Comparison of ENCODE assay signal across 22 cellular contexts in genomic region chr5:164306662-164307061, GRCh38.
DNase-seq lines count a peak whose midpoint lies in the region; ATAC-seq, FAIRE-seq and TF ChIP-seq lines count a peak whose summit lies in the region.
"Had no signal": no experiment of that assay in that cellular context is flagged by ENCODE, and none has a peak within 500 bp of the region (broad histone marks: within the 10 kb centered on the region; RNA-seq: fewer than 3 reads in every experiment).

No MANE protein-coding gene starts in this region.

- TF ChIP-seq CTCF in IMR-90 (conservative IDR thresholded peaks at IDR 0.05; ENCODE audit: low read depth, low read length): no peak
- no peak for TF ChIP-seq CTCF in astrocyte (IDR thresholded peaks at IDR 0.05; ENCODE audit: insufficient read depth, low read depth, low read length)
- TF ChIP-seq CTCF in fibroblast of pulmonary artery (IDR thresholded peaks at IDR 0.05; ENCODE audit: low read length, missing control alignments): no peak
- TF ChIP-seq CTCF in heart right ventricle (IDR thresholded peaks at IDR 0.05): no peak

- no peak overlapping the region for H3K14ac ChIP-seq in IMR-90 (replicated peaks; ENCODE audit: low read depth, low read length)
- H3K14ac ChIP-seq in trophoblast cell (ENCODE audit: low read length): no peak overlapping the region

- H2AFZ ChIP-seq in IMR-90 (replicated peaks; ENCODE audit: low read length, poor library complexity) (no peak overlapping the region), astrocyte (ENCODE audit: low read depth, low read length) (no peak overlapping the region), trophoblast cell (ENCODE audit: insufficient read depth, low read length, poor library complexity) (no peak overlapping the region)

- H3K4me1 Mint-ChIP-seq in astrocyte (ENCODE audit: low read depth, unreplicated experiment): peaks cover 3% of the 10 kb centered on the region
- H3K4me1 Mint-ChIP-seq: CD14-positive monocyte had no signal

- H3K4ac ChIP-seq in IMR-90 (ENCODE audit: low read depth, low read length) (no peak overlapping the region), trophoblast cell (ENCODE audit: low read depth, low read length) (no peak overlapping the region)

- H4K8ac ChIP-seq in IMR-90 (ENCODE audit: low read depth in 2 of 2, low read length in 2 of 2) (no peak overlapping the region), trophoblast cell (ENCODE audit: low read depth, low read length) (no peak overlapping the region)

- H2BK5ac ChIP-seq in IMR-90 (ENCODE audit: low read depth, low read length, poor library complexity, severe bottlenecking) (no peak overlapping the region), trophoblast cell (ENCODE audit: low read depth, low read length, poor library complexity) (no peak overlapping the region)

- no peak overlapping the region for H4K5ac ChIP-seq in IMR-90 (ENCODE audit: low read depth, low read length)

- H2AK9ac ChIP-seq in IMR-90 (replicated peaks; ENCODE audit: low read depth, low read length, poor library complexity): no peak overlapping the region

- no peaks in the 10 kb centered on the region for H3K36me3 Mint-ChIP-seq in astrocyte (ENCODE audit: low read depth, unreplicated experiment)
- no peaks in the 10 kb centered on the region for H3K36me3 Mint-ChIP-seq in activated naive CD4-positive, alpha-beta T cell treated with anti-CD3 and anti-CD28 coated beads, Interleukin-2, amount 50 U/mL, for 72 hours
- H3K36me3 Mint-ChIP-seq: CD14-positive monocyte had no signal

- H3K23ac ChIP-seq in IMR-90 (ENCODE audit: low read depth, low read length) (no peak overlapping the region), trophoblast cell (ENCODE audit: low read length) (no peak overlapping the region)

- H3K36me3 ChIP-seq in IMR-90 (ENCODE audit: control insufficient read depth, insufficient read depth, low read length) (no peaks in the 10 kb centered on the region), astrocyte (ENCODE audit: insufficient read depth, low read length) (no peaks in the 10 kb centered on the region), trophoblast cell (ENCODE audit: control insufficient read depth in 1 of 2, insufficient read depth in 2 of 2, low read length in 2 of 2) (no peaks in the 10 kb centered on the region), heart right ventricle (no peaks in the 10 kb centered on the region)

- H3K79me1 ChIP-seq in IMR-90 (ENCODE audit: low read depth in 1 of 2, low read length in 2 of 2) (no peaks in the 10 kb centered on the region), trophoblast cell (ENCODE audit: low read length) (no peaks in the 10 kb centered on the region)

- H3K27me3 Mint-ChIP-seq in astrocyte (ENCODE audit: low read depth, unreplicated experiment): no peaks in the 10 kb centered on the region

- no peak overlapping the region for H2AK5ac ChIP-seq in IMR-90 (ENCODE audit: low read depth, low read length)
- no peak overlapping the region for H2AK5ac ChIP-seq in trophoblast cell (ENCODE audit: low read length)

- H4K20me1 ChIP-seq in IMR-90 (ENCODE audit: insufficient read depth, low read length) (no peaks in the 10 kb centered on the region), astrocyte (ENCODE audit: insufficient read depth, low read length) (no peaks in the 10 kb centered on the region)

- H2BK15ac ChIP-seq in IMR-90 (ENCODE audit: low read depth, low read length): no peak overlapping the region

- peak overlapping the region; percentile 28 for H3K27ac Mint-ChIP-seq in astrocyte (ENCODE audit: unreplicated experiment)
- H3K27ac Mint-ChIP-seq in activated naive CD4-positive, alpha-beta T cell treated with anti-CD3 and anti-CD28 coated beads, Interleukin-2, amount 50 U/mL, for 72 hours: no peak overlapping the region
- H3K27ac Mint-ChIP-seq: CD14-positive monocyte had no signal

- no peak overlapping the region for H3K4me2 ChIP-seq in IMR-90 (ENCODE audit: low read depth, low read length)
- H3K4me2 ChIP-seq in astrocyte (ENCODE audit: low read length): no peak overlapping the region
- H3K4me2 ChIP-seq in trophoblast cell (ENCODE audit: low read length): no peak overlapping the region

- dilution Hi-C loops in IMR-90 (cut with HindIII; ENCODE audit: low sequenced_read_pairs, unreplicated experiment): no loop called here

- no TSS peak for BruUV-seq in IMR-90 (replicated peaks; lab: Mats Ljungman, UMichigan)

- H3K4me1 ChIP-seq in IMR-90 (ENCODE audit: control insufficient read depth, insufficient read depth, low read length) (no peaks in the 10 kb centered on the region), astrocyte (ENCODE audit: insufficient read depth, low read length) (peaks cover 10% of the 10 kb centered on the region), trophoblast cell (ENCODE audit: control insufficient read depth in 1 of 2, insufficient read depth in 2 of 2, low read length in 2 of 2) (no peaks in the 10 kb centered on the region), heart right ventricle (no peaks in the 10 kb centered on the region)

- CTCF ChIA-PET in IMR-90 (lab: Yijun Ruan, JAX): no interaction called here

- H3K9me3 Mint-ChIP-seq in astrocyte (ENCODE audit: unreplicated experiment): no peaks in the 10 kb centered on the region
- H3K9me3 Mint-ChIP-seq in activated naive CD4-positive, alpha-beta T cell treated with anti-CD3 and anti-CD28 coated beads, Interleukin-2, amount 50 U/mL, for 72 hours: peaks cover 6 to 12% of the 10 kb centered on the region in 2 donors

- in situ Hi-C loops in IMR-90 (cut with MboI; ENCODE audit: low sequenced_read_pairs): no loop called here

- no peak overlapping the region for H2BK12ac ChIP-seq in trophoblast cell (ENCODE audit: low read length)

- intact Hi-C loops in IMR-90 (cut with micrococcal nuclease): no loop called here
- intact Hi-C loops in heart right ventricle (cut with DNase I): loop anchor here in 1 of 10 donors (5.0 kb wide), 1 partner anchor 174 kb away; no protein-coding TSS in a partner anchor

- WGBS in IMR-90 (ENCODE audit: extremely low coverage in 2 of 2, insufficient read length in 1 of 2), 2 experiments: no CpG with 5 or more reads among the region's 3 CpGs
- no CpG with 5 or more reads among the region's 3 CpGs for WGBS in trophoblast cell (ENCODE audit: extremely low coverage, insufficient coverage, insufficient read length)
- 89 to 92% methylated on average over 3 of the region's 3 CpGs for WGBS in heart right ventricle, 2 donors

- H3K27me3 ChIP-seq in IMR-90 (ENCODE audit: control insufficient read depth, insufficient read depth, low read length) (no peaks in the 10 kb centered on the region), astrocyte (ENCODE audit: insufficient read depth, low read length) (no peaks in the 10 kb centered on the region), trophoblast cell (ENCODE audit: insufficient read depth, low read length) (no peaks in the 10 kb centered on the region), heart right ventricle (no peaks in the 10 kb centered on the region)

- POLR2A ChIA-PET in IMR-90 (lab: Charles Lee; ENCODE audit: unreplicated experiment): no interaction called here

- H3K4me3 Mint-ChIP-seq in astrocyte (ENCODE audit: unreplicated experiment): no peak overlapping the region
- H3K4me3 Mint-ChIP-seq: CD14-positive monocyte had no signal

- H3K18ac ChIP-seq in IMR-90 (ENCODE audit: low read depth, low read length) (no peak overlapping the region; the same call in 1 of the 2 replicates), trophoblast cell (ENCODE audit: low read length) (no peak overlapping the region)

- no peaks in the 10 kb centered on the region for H3K9me1 ChIP-seq in IMR-90 (ENCODE audit: insufficient read depth, low read length)

- H3K79me2 ChIP-seq in astrocyte (ENCODE audit: insufficient read depth, low read length): no peaks in the 10 kb centered on the region
- H3K79me2 ChIP-seq in trophoblast cell (ENCODE audit: control insufficient read depth, insufficient read depth, low read length, poor library complexity): no peaks in the 10 kb centered on the region

- TF ChIP-seq POLR2A in IMR-90 (IDR thresholded peaks at IDR 0.05; ENCODE audit: low read depth, low read length): no peak

- H2BK120ac ChIP-seq in IMR-90 (ENCODE audit: low read depth, low read length) (no peak overlapping the region; the same call in 1 of the 2 replicates), trophoblast cell (ENCODE audit: insufficient read depth, low read length, poor library complexity) (no peak overlapping the region)

- H3K27ac ChIP-seq in IMR-90 (ENCODE audit: insufficient read depth, low read length) (no peak overlapping the region), astrocyte (ENCODE audit: low read depth, low read length) (no peak overlapping the region), trophoblast cell (ENCODE audit: low read depth, low read length) (no peak overlapping the region), heart right ventricle (no peak overlapping the region)

- H3K4me3 ChIP-seq in IMR-90 (ENCODE audit: insufficient read depth, low read depth, low read length): no peak overlapping the region
- no peak overlapping the region for H3K4me3 ChIP-seq in astrocyte (ENCODE audit: insufficient read depth, low read depth, low read length)
- H3K4me3 ChIP-seq in fibroblast of pulmonary artery (replicated peaks; ENCODE audit: low read depth, low read length): no peak overlapping the region
- no peak overlapping the region for H3K4me3 ChIP-seq in trophoblast cell (ENCODE audit: low read depth, low read length)
- no peak overlapping the region for H3K4me3 ChIP-seq in heart right ventricle

- no peak for FAIRE-seq in astrocyte (lab: Jason Lieb, UNC)
- FAIRE-seq: G401.6, RCC 7860 had no signal

- no peak overlapping the region for H4K91ac ChIP-seq in IMR-90 (ENCODE audit: insufficient read depth, low read depth, low read length)
- no peak overlapping the region for H4K91ac ChIP-seq in trophoblast cell (ENCODE audit: low read depth, low read length)

- DNase-seq in IMR-90: peak; percentile 60
- DNase-seq in astrocyte (ENCODE audit: low read depth): peak; percentile 81
- peak; percentile 64 for DNase-seq in fibroblast of pulmonary artery (ENCODE audit: low read depth)
- peak; percentile 30 to 47 for DNase-seq in trophoblast cell
- DNase-seq in activated naive CD4-positive, alpha-beta T cell treated with anti-CD3 and anti-CD28 coated beads, Interleukin-2, amount 50 U/mL, for 72 hours (ENCODE audit: low spot score in 2 of 2): no peak
- DNase-seq in heart right ventricle: no peak
- DNase-seq in activated CD8-positive, alpha-beta memory T cell treated with anti-CD3 and anti-CD28 coated beads, Interleukin-2, amount 50 U/mL, for 48 hours: no peak
- DNase-seq in retina: no peak
- DNase-seq: DMS79 treated with DMSO at 0.1 percent for 48 hours; H7; Karpas-422; NCI-H1092 treated with DMSO at 0.1 percent for 48 hours; NCI-H146; NCI-H2029 treated with DMSO at 0.1 percent for 48 hours; NCI-H2171 treated with DMSO at 0.1 percent for 48 hours; NCI-H446 treated with DMSO at 0.1 percent for 48 hours; NCI-H69; NK-92 treated with Interleukin-12 subunit alpha and Interleukin-12 subunit beta, amount 100 ng/mL, for 24 hours; Right ventricle myocardium superior had no signal

- H3K56ac ChIP-seq in IMR-90 (ENCODE audit: extremely low read depth, insufficient read depth, low read length): no peak overlapping the region

- H3K9ac ChIP-seq in IMR-90 (ENCODE audit: low read depth, low read length) (no peak overlapping the region), astrocyte (ENCODE audit: low read length) (no peak overlapping the region), trophoblast cell (ENCODE audit: low read length) (no peak overlapping the region)

- no peak for ATAC-seq in IMR-90 (ENCODE audit: low read depth)
- ATAC-seq in activated naive CD4-positive, alpha-beta T cell treated with anti-CD3 and anti-CD28 coated beads, Interleukin-2, amount 50 U/mL, for 72 hours: no peak
- no peak for ATAC-seq in heart right ventricle

- peak overlapping the region; percentile 42; the same call in 1 of the 2 replicates for H2BK20ac ChIP-seq in IMR-90 (ENCODE audit: low read depth, low read length)

- H3K9me3 ChIP-seq in IMR-90 (ENCODE audit: control insufficient read depth, insufficient read depth, low read length) (no peaks in the 10 kb centered on the region), astrocyte (ENCODE audit: insufficient read depth, low read depth, low read length) (no peaks in the 10 kb centered on the region), trophoblast cell (ENCODE audit: insufficient read depth, low read depth, low read length) (no peaks in the 10 kb centered on the region), heart right ventricle (peaks cover 0 to 6% (median 0%) of the 10 kb centered on the region in 11 donors)

- no peak overlapping the region for H4K12ac ChIP-seq in trophoblast cell (ENCODE audit: low read depth, low read length)

- no peak for TF ChIP-seq RAD21 in IMR-90 (IDR thresholded peaks at IDR 0.05; ENCODE audit: low read length)

Comparison
In these comparisons a context has a peak if more than half of its experiments do, and no peak if none do; other contexts are left out.
1. DNase-seq: peak in IMR-90 (single experiment), astrocyte (single experiment), fibroblast of pulmonary artery (single experiment) and trophoblast cell (2 of 2); none in activated naive CD4-positive, alpha-beta T cell treated with anti-CD3 and anti-CD28 coated beads, Interleukin-2, amount 50 U/mL, for 72 hours (0 of 2), heart right ventricle (0 of 2), activated CD8-positive, alpha-beta memory T cell treated with anti-CD3 and anti-CD28 coated beads, Interleukin-2, amount 50 U/mL, for 48 hours (single experiment) and retina (single experiment).